ENCODE assay signal across 18 cellular contexts in the genomic region with DNA sequence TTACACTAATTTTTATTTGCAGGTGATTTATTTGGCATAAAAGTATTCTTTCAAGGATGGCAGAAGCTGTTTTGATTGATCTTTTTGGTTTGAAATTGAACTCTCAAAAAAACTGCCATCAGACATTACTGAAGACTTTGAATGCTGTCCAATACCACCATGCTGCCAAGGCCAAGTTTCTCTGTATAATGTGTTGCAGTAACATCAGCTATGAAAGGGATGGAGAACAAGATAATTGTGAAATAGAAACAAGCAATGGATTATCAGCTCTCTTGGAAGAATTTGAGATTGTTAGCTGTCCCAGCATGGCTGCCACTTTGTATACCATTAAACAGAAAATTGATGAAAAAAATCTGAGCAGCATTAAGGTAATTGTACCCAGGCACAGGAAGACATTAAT. TPM values are rescaled to one million over a fixed set of nuclear protein-coding genes. Genes with fewer than 3 reads are reported as not detected.
A peak's percentile ranks its signal among the peaks of the same experiment; 100 is the strongest.
DNase-seq lines count a peak whose midpoint lies in the region; TF ChIP-seq lines count a peak whose summit lies in the region.
"Had no signal": no experiment of that assay in that cellular context is flagged by ENCODE, and none has a peak within 500 bp of the region (broad histone marks: within the 10 kb centered on the region; RNA-seq: fewer than 3 reads in every experiment).

No MANE protein-coding gene starts in this region.

- H3K9me3 ChIP-seq in testis = no peaks in the 10 kb centered on the region
- H3K9me3 ChIP-seq: sigmoid colon, SJCRH30 had no signal

- intact Hi-C loops in testis (cut with DNase I; ENCODE audit: low total_unique reads) = no loop called here

- peak overlapping the region; percentile 29 for H3K27ac ChIP-seq in angular gyrus (ENCODE audit: low read depth, low read length)
- peak overlapping the region in 1 of 2 donors; percentile 97 for H3K27ac ChIP-seq in testis
- H3K27ac ChIP-seq: SJCRH30 had no signal

- H3K27me3 ChIP-seq in testis = no peaks in the 10 kb centered on the region
- peaks cover 15% of the 10 kb centered on the region for H3K27me3 ChIP-seq in H7 (ENCODE audit: control insufficient read depth, insufficient read depth, low read length)
- H3K27me3 ChIP-seq: sigmoid colon, SJCRH30 had no signal

- TF ChIP-seq CTCF in testis (IDR thresholded peaks at IDR 0.05) = no peak

- H3K36me3 ChIP-seq in testis (ENCODE audit: low read depth, missing control alignments) = no peaks in the 10 kb centered on the region
- H3K36me3 ChIP-seq in H7 (replicated peaks; ENCODE audit: control insufficient read depth, insufficient read depth, low read length) = no peaks in the 10 kb centered on the region
- H3K36me3 ChIP-seq: SJCRH30 had no signal

- DNase-seq in NCI-H82 (lab: John Stamatoyannopoulos, UW) (peak; percentile 20), NCI-H82 treated with DMSO at 0.1 percent for 48 hours (lab: John Stamatoyannopoulos, UW; ENCODE audit: unreplicated experiment) (no peak), inferior parietal cortex (ENCODE audit: extremely low spot score) (peak; percentile 59), testis (peak; percentile 54), H7 (no peak)
- DNase-seq in activated effector memory CD4-positive, alpha-beta T cell treated with anti-CD3 and anti-CD28 coated beads, Interleukin-2, amount 50 U/mL, for 16 hours = no peak
- DNase-seq in stimulated activated CD4-positive, alpha-beta T cell treated with anti-CD3 and anti-CD28 coated beads, Interleukin-2, amount 100 ng/mL, for 48 hours = no peak
- DNase-seq: activated CD4-positive, alpha-beta T cell treated with anti-CD3 and anti-CD28 coated beads for 36 hours; activated CD8-positive, alpha-beta memory T cell treated with anti-CD3 and anti-CD28 coated beads, Interleukin-2, amount 50 U/mL, for 4 hours; activated naive CD4-positive, alpha-beta T cell treated with anti-CD3 and anti-CD28 coated beads, Interleukin-2, amount 50 U/mL, for 16 hours; CD8-positive, alpha-beta memory T cell; effector memory CD8-positive, alpha-beta T cell; NCI-H2171 treated with DMSO at 0.1 percent for 48 hours; NK-92 treated with Interleukin-12 subunit alpha and Interleukin-12 subunit beta, amount 100 ng/mL, for 24 hours; sigmoid colon; SJCRH30 had no signal

- H3K4me3 ChIP-seq in testis (peak overlapping the region in 1 of 2 donors; percentile 84), H7 (ENCODE audit: insufficient read depth, low read depth, low read length) (no peak overlapping the region)
- H3K4me3 ChIP-seq: SJCRH30 had no signal

- peaks cover 5% of the 10 kb centered on the region for H3K4me1 ChIP-seq in testis
- H3K4me1 ChIP-seq: SJCRH30 had no signal

- TF ChIP-seq POLR2A in testis (IDR thresholded peaks at IDR 0.05) = no peak

RNA-seq across cellular contexts. Expression of a gene that starts 1.2 kb away (rescaled TPM):
- total RNA-seq in testis = 10 to 100 TPM; 29.1 to 34.4 TPM
- polyA plus RNA-seq in testis (ENCODE audit: insufficient read depth, low read depth, low replicate concordance) = 6.1 TPM
- 0.14 and 0.33 TPM in 2 replicates for total RNA-seq in H7 (2014; rRNA removed; shearing (Covaris generic))
- total RNA-seq: G401 had no signal

RNA-seq across cellular contexts. Expression of a gene that starts 1.4 kb away (rescaled TPM):
- total RNA-seq in testis = 10 to 100 TPM; 20.6 to 31.6 TPM
- 1.3 TPM for polyA plus RNA-seq in testis (ENCODE audit: insufficient read depth, low read depth, low replicate concordance)
- 2.8 and 4.3 TPM in 2 replicates for total RNA-seq in H7 (2014; rRNA removed; shearing (Covaris generic))
- total RNA-seq: G401 had no signal

Comparison
In these comparisons a context has a peak if more than half of its experiments do, and no peak if none do; other contexts are left out.
1. DNase-seq: peak in NCI-H82 (single experiment), inferior parietal cortex (single experiment) and testis (single experiment); none in NCI-H82 treated with DMSO at 0.1 percent for 48 hours (single experiment), activated effector memory CD4-positive, alpha-beta T cell treated with anti-CD3 and anti-CD28 coated beads, Interleukin-2, amount 50 U/mL, for 16 hours (single experiment), stimulated activated CD4-positive, alpha-beta T cell treated with anti-CD3 and anti-CD28 coated beads, Interleukin-2, amount 100 ng/mL, for 48 hours (0 of 2) and H7 (single experiment).
2. RNA of a gene that starts 1.2 kb away (total RNA-seq): 29.1 to 34.4 TPM in testis; 0.14 to 0.33 TPM in H7; every median in the first group is over 10 times any median in the second.